ENCODE assay signal across 9 cellular contexts in the genomic region with DNA sequence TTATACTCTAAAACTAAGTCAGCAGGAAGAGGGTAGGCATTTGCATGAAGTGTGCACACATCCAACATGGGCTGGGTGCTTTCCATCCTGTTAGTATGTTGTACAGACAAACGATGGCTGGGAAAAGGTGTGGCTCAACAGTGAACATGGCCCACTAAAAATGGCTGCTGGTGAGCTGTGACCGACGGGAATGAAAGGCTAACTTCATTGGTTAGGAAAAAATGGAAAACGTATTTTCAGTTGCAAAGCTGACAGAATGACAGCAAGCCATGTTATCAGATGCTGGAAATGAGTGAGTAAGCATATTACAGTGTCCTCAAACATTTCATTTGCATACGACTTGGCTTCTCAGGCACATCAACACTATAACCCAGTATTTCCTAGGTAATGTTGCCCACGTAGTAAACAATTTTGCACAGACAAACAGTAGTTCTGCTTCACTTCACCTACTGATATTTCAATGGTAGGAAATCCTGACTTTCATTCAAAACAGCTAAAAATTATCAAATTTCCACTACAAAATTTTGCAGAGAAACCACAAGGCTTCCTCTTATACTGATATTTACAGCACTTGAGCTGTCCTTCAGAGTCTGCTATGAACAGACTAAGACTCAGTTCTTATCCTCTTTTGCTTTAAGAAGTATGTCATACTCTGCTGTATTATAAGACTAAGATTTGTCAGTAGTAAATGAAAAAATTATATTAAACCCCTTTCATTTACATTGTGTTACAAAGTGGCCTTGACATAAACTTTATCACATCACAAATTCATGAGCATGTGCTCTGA.
DNase-seq lines count a peak whose midpoint lies in the region; ATAC-seq and TF ChIP-seq lines count a peak whose summit lies in the region.
"Had no signal": no experiment of that assay in that cellular context is flagged by ENCODE, and none has a peak within 500 bp of the region (broad histone marks: within the 10 kb centered on the region; RNA-seq: fewer than 3 reads in every experiment).

No MANE protein-coding gene starts in this region.

- DNase-seq in activated CD8-positive, alpha-beta memory T cell treated with anti-CD3 and anti-CD28 coated beads, Interleukin-2, amount 10 ng/mL, durations not matched to agents 7 days and 5 days: peak; percentile 65
- DNase-seq in activated CD8-positive, alpha-beta memory T cell treated with anti-CD3 and anti-CD28 coated beads, Interleukin-2, amount 50 U/mL, for 4 hours: no peak
- DNase-seq in activated CD4-positive, alpha-beta T cell treated with anti-CD3 and anti-CD28 coated beads, Interleukin-2, amount 10 ng/mL, durations not matched to agents 7 days and 5 days: no peak
- DNase-seq in stimulated activated CD4-positive, alpha-beta T cell treated with anti-CD3 and anti-CD28 coated beads, Interleukin-4, amount 100 ng/mL, for 1 hour: peak; percentile 39
- DNase-seq in esophagus muscularis mucosa (ENCODE audit: extremely low spot score) (no peak), BE2C (no peak), mesendoderm (no peak)

- no peak overlapping the region for H4K8ac ChIP-seq in mesendoderm (ENCODE audit: low read depth, low read length)

- peak overlapping the region; percentile 91 for H3K27ac Mint-ChIP-seq in activated CD8-positive, alpha-beta memory T cell treated with anti-CD3 and anti-CD28 coated beads, Interleukin-2, amount 10 ng/mL, durations not matched to agents 7 days and 5 days
- peak overlapping the region; percentile 90 for H3K27ac Mint-ChIP-seq in activated CD4-positive, alpha-beta T cell treated with anti-CD3 and anti-CD28 coated beads, Interleukin-2, amount 10 ng/mL, durations not matched to agents 7 days and 5 days
- H3K27ac Mint-ChIP-seq: brain had no signal

- CTCF ChIA-PET in activated CD8-positive, alpha-beta memory T cell treated with anti-CD3 and anti-CD28 coated beads, Interleukin-2, amount 10 ng/mL, durations not matched to agents 7 days and 5 days (lab: Charles Lee): interaction anchor here (0.9 to 3.5 kb wide), 6 partner anchors 9 to 66 kb away, joined by 3 to 20 read pairs (median 4); no protein-coding TSS in a partner anchor
- CTCF ChIA-PET in activated CD4-positive, alpha-beta T cell treated with anti-CD3 and anti-CD28 coated beads, Interleukin-2, amount 10 ng/mL, durations not matched to agents 7 days and 5 days (lab: Charles Lee): interaction anchor here (0.9 to 1.5 kb wide), 5 partner anchors 10 to 79 kb away, joined by 3 to 4 read pairs (median 3); no protein-coding TSS in a partner anchor

- intact Hi-C loops in esophagus muscularis mucosa (cut with DNase I): no loop called here

- no peak overlapping the region for H3K56ac ChIP-seq in mesendoderm (ENCODE audit: low read length)

- no peak overlapping the region for H3K23ac ChIP-seq in mesendoderm (ENCODE audit: low read length)

- H3K27me3 Mint-ChIP-seq in activated CD8-positive, alpha-beta memory T cell treated with anti-CD3 and anti-CD28 coated beads, Interleukin-2, amount 10 ng/mL, durations not matched to agents 7 days and 5 days: no peaks in the 10 kb centered on the region
- H3K27me3 Mint-ChIP-seq in activated CD4-positive, alpha-beta T cell treated with anti-CD3 and anti-CD28 coated beads, Interleukin-2, amount 10 ng/mL, durations not matched to agents 7 days and 5 days: no peaks in the 10 kb centered on the region
- H3K27me3 Mint-ChIP-seq: brain had no signal

- H3K27me3 ChIP-seq in esophagus muscularis mucosa (no peaks in the 10 kb centered on the region), BE2C (no peaks in the 10 kb centered on the region), mesendoderm (ENCODE audit: insufficient read depth, low read length, poor library complexity) (no peaks in the 10 kb centered on the region)

- no peak overlapping the region for H2BK15ac ChIP-seq in mesendoderm (replicated peaks; ENCODE audit: low read depth)

- peak; percentile 50 for ATAC-seq in activated CD8-positive, alpha-beta memory T cell treated with anti-CD3 and anti-CD28 coated beads, Interleukin-2, amount 10 ng/mL, durations not matched to agents 7 days and 5 days
- ATAC-seq in HG03095 (IDR thresholded peaks at IDR 0.05; ENCODE audit: unreplicated experiment): peak; percentile 48

- no peaks in the 10 kb centered on the region for H3K9me3 Mint-ChIP-seq in activated CD8-positive, alpha-beta memory T cell treated with anti-CD3 and anti-CD28 coated beads, Interleukin-2, amount 10 ng/mL, durations not matched to agents 7 days and 5 days (ENCODE audit: low read depth)
- peaks cover 5% of the 10 kb centered on the region for H3K9me3 Mint-ChIP-seq in activated CD4-positive, alpha-beta T cell treated with anti-CD3 and anti-CD28 coated beads, Interleukin-2, amount 10 ng/mL, durations not matched to agents 7 days and 5 days

- H3K9me3 ChIP-seq in esophagus muscularis mucosa: no peaks in the 10 kb centered on the region
- no peaks in the 10 kb centered on the region for H3K9me3 ChIP-seq in BE2C

- H3K4me2 ChIP-seq in mesendoderm (ENCODE audit: low read length): no peak overlapping the region

- no peaks in the 10 kb centered on the region for H3K79me1 ChIP-seq in mesendoderm (ENCODE audit: low read length)

- TF ChIP-seq EP300 in esophagus muscularis mucosa (IDR thresholded peaks at IDR 0.05): no peak

- no peak for TF ChIP-seq POLR2A in esophagus muscularis mucosa (IDR thresholded peaks at IDR 0.05; ENCODE audit: low read depth)

- H3K27ac ChIP-seq in esophagus muscularis mucosa (replicated peaks in 1 of 4) (no peak overlapping the region), mesendoderm (ENCODE audit: low read depth, low read length) (no peak overlapping the region)

- H3K4me1 Mint-ChIP-seq in activated CD8-positive, alpha-beta memory T cell treated with anti-CD3 and anti-CD28 coated beads, Interleukin-2, amount 10 ng/mL, durations not matched to agents 7 days and 5 days: peaks cover 70% of the 10 kb centered on the region
- peaks cover 90% of the 10 kb centered on the region for H3K4me1 Mint-ChIP-seq in activated CD4-positive, alpha-beta T cell treated with anti-CD3 and anti-CD28 coated beads, Interleukin-2, amount 10 ng/mL, durations not matched to agents 7 days and 5 days
- H3K4me1 Mint-ChIP-seq: brain had no signal

- no peak overlapping the region for H3K4me3 ChIP-seq in esophagus muscularis mucosa
- no peak overlapping the region for H3K4me3 ChIP-seq in BE2C (ENCODE audit: low read depth, low read length)
- H3K4me3 ChIP-seq in mesendoderm (ENCODE audit: low read length): no peak overlapping the region

- H3K18ac ChIP-seq in mesendoderm (ENCODE audit: low read length): no peak overlapping the region

- H3K4me1 ChIP-seq in esophagus muscularis mucosa: no peaks in the 10 kb centered on the region
- H3K4me1 ChIP-seq in BE2C: no peaks in the 10 kb centered on the region
- H3K4me1 ChIP-seq in mesendoderm (ENCODE audit: control insufficient read depth, low read depth, low read length): no peaks in the 10 kb centered on the region

- peak overlapping the region; percentile 51 for H3K4me3 Mint-ChIP-seq in activated CD8-positive, alpha-beta memory T cell treated with anti-CD3 and anti-CD28 coated beads, Interleukin-2, amount 10 ng/mL, durations not matched to agents 7 days and 5 days
- peak overlapping the region; percentile 60 for H3K4me3 Mint-ChIP-seq in activated CD4-positive, alpha-beta T cell treated with anti-CD3 and anti-CD28 coated beads, Interleukin-2, amount 10 ng/mL, durations not matched to agents 7 days and 5 days
- H3K4me3 Mint-ChIP-seq: brain had no signal

- H3K36me3 ChIP-seq in esophagus muscularis mucosa (peaks cover 24 to 79% (median 31%) of the 10 kb centered on the region in 4 donors), BE2C (no peaks in the 10 kb centered on the region), mesendoderm (ENCODE audit: control insufficient read depth, insufficient read depth, low read length) (peaks cover 2% of the 10 kb centered on the region)

- no peak overlapping the region for H2AK5ac ChIP-seq in mesendoderm (ENCODE audit: low read length)

- H3K4ac ChIP-seq in mesendoderm (ENCODE audit: low read depth, low read length): no peak overlapping the region

- H4K5ac ChIP-seq in mesendoderm (ENCODE audit: low read length): no peak overlapping the region

- 72% methylated on average over 6 of the region's 6 CpGs for WGBS in esophagus muscularis mucosa
- WGBS in mesendoderm (ENCODE audit: extremely low coverage, insufficient coverage, low lambda C conversion rate): no CpG with 5 or more reads among the region's 6 CpGs

- H3K9ac ChIP-seq in mesendoderm (ENCODE audit: low read length): no peak overlapping the region

- H2BK5ac ChIP-seq in mesendoderm (ENCODE audit: low read length): no peak overlapping the region

- H2BK120ac ChIP-seq in mesendoderm (ENCODE audit: low read depth, low read length): no peak overlapping the region

- TF ChIP-seq CTCF in esophagus muscularis mucosa (IDR thresholded peaks at IDR 0.05) (no peak), BE2C (IDR thresholded peaks at IDR 0.05; ENCODE audit: low read depth, low read length) (no peak)

- peaks cover 38% of the 10 kb centered on the region for H3K36me3 Mint-ChIP-seq in activated CD8-positive, alpha-beta memory T cell treated with anti-CD3 and anti-CD28 coated beads, Interleukin-2, amount 10 ng/mL, durations not matched to agents 7 days and 5 days
- peaks cover 55% of the 10 kb centered on the region for H3K36me3 Mint-ChIP-seq in activated CD4-positive, alpha-beta T cell treated with anti-CD3 and anti-CD28 coated beads, Interleukin-2, amount 10 ng/mL, durations not matched to agents 7 days and 5 days (ENCODE audit: low read depth)

- POLR2A ChIA-PET in activated CD4-positive, alpha-beta T cell treated with anti-CD3 and anti-CD28 coated beads, Interleukin-2, amount 10 ng/mL, durations not matched to agents 7 days and 5 days (lab: Charles Lee): interaction anchor here (0.6 to 1.3 kb wide), 2 partner anchors 9 to 11 kb away, joined by 4 to 5 read pairs; no protein-coding TSS in a partner anchor

- H3K79me2 ChIP-seq in mesendoderm (ENCODE audit: control insufficient read depth, insufficient read depth, low read length): no peaks in the 10 kb centered on the region

Comparison
In these comparisons a context has a peak if more than half of its experiments do, and no peak if none do; other contexts are left out.
1. DNase-seq: peak in activated CD8-positive, alpha-beta memory T cell treated with anti-CD3 and anti-CD28 coated beads, Interleukin-2, amount 10 ng/mL, durations not matched to agents 7 days and 5 days (single experiment) and stimulated activated CD4-positive, alpha-beta T cell treated with anti-CD3 and anti-CD28 coated beads, Interleukin-4, amount 100 ng/mL, for 1 hour (single experiment); none in activated CD8-positive, alpha-beta memory T cell treated with anti-CD3 and anti-CD28 coated beads, Interleukin-2, amount 50 U/mL, for 4 hours (single experiment), activated CD4-positive, alpha-beta T cell treated with anti-CD3 and anti-CD28 coated beads, Interleukin-2, amount 10 ng/mL, durations not matched to agents 7 days and 5 days (single experiment), esophagus muscularis mucosa (single experiment), BE2C (single experiment) and mesendoderm (single experiment).